Comparison of ENCODE assay signal across 7 cellular contexts in the genomic region with DNA sequence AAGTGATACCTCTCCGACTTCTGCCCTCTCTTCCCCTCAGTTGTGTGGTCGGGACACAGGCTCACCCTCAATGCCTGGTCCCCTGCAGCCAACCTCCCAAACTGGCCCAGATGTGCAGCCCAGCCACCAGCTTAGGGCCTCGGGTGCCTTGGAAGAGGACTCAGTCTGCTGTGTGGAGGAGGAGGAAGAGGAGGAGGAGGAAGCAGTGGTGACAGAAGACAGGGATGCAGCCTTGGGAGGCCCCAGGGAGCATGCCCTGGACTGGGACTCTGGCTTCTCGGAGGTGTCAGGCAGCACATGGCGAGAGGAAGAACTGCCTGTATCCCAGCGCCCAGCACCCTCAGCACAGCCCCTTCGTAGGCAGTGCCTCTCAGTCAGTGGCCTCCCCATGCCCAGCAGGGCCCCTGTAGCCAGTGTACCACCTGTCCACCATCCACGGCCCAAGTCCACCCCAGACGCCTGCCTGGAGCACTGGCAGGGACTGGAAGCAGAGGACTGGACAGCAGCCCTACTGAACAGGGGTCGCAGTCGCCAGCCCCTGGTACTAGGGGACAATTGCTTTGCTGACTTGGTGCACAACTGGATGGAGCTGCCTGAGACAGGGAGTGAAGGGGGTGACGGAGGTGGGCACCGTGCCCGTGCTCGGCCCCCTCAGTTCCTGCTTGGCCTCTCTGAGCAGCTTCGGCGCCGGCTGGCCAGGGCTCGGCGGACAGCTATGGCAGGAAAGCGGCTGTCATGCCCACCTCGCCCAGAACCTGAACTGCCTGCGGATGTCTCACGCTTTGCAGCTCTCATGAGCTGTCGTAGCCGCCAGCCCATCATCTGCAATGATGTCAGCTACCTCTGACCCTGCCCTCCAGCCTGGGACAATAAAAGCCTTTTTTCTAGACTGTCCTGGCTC. TPM values are rescaled to one million over a fixed set of nuclear protein-coding genes. Genes with fewer than 3 reads are reported as not detected.
DNase-seq lines count a peak whose midpoint lies in the region; ATAC-seq and TF ChIP-seq lines count a peak whose summit lies in the region.
"Had no signal": no experiment of that assay in that cellular context is flagged by ENCODE, and none has a peak within 500 bp of the region (broad histone marks: within the 10 kb centered on the region; RNA-seq: fewer than 3 reads in every experiment).

No MANE protein-coding gene starts in this region.

- TF ChIP-seq EP300 in transverse colon (IDR thresholded peaks at IDR 0.05; ENCODE audit: low read depth), result no peak

- H3K4me1 ChIP-seq in transverse colon, result peaks cover 0 to 30% (median 24%) of the 10 kb centered on the region in 4 donors

- in situ Hi-C loops in transverse colon (cut with MboI; ENCODE audit: low pct_ligation_motif_present in 1 of 4, low pct_unique_long_range_greater_than_20kb in 1 of 4, low sequenced_read_pairs in 3 of 4), result no loop called here

- intact Hi-C loops in Right ventricle myocardium superior (cut with DNase I), result loop anchor here (5.0 kb wide), 1 partner anchor 98 kb away; a partner anchor contains a TSS
- intact Hi-C loops in transverse colon (cut with DNase I; ENCODE audit: low total_unique reads), result no loop called here

- peaks cover 4% of the 10 kb centered on the region for H3K36me3 Mint-ChIP-seq in activated T-cell treated with anti-CD3 and anti-CD28 coated beads, Interleukin-2, amount 50 U/mL, for 24 hours (ENCODE audit: low read depth)

- no peak for DNase-seq in activated T-cell treated with anti-CD3 and anti-CD28 coated beads, Interleukin-2, amount 50 U/mL, for 24 hours
- DNase-seq in activated T-cell treated with anti-CD3 and anti-CD28 coated beads for 4 hours (no peak), Right ventricle myocardium superior (peak; percentile 51), transverse colon (no peak), HUDEP-2 (lab: John Stamatoyannopoulos, UW; ENCODE audit: unreplicated experiment in 76 of 76) (no peak), ureter (ENCODE audit: low spot score) (no peak)
- DNase-seq: COR-L47 had no signal

- TF ChIP-seq POLR2A in transverse colon (IDR thresholded peaks at IDR 0.05), result no peak

- H3K4me3 Mint-ChIP-seq in activated T-cell treated with anti-CD3 and anti-CD28 coated beads, Interleukin-2, amount 50 U/mL, for 24 hours, result peak overlapping the region; percentile 89

- H3K36me3 ChIP-seq in transverse colon, result no peaks in the 10 kb centered on the region

- peak overlapping the region; percentile 83 to 99 (median 94) for H3K27ac ChIP-seq in transverse colon

- no peaks in the 10 kb centered on the region for H3K9me3 Mint-ChIP-seq in activated T-cell treated with anti-CD3 and anti-CD28 coated beads, Interleukin-2, amount 50 U/mL, for 24 hours

- no peak for TF ChIP-seq CTCF in transverse colon (IDR thresholded peaks at IDR 0.05)

- 70% methylated on average over 24 of the region's 26 CpGs; no CpG with 5 or more reads in 1 of the 2 donors for WGBS in transverse colon (ENCODE audit: low coverage in 1 of 2), 2 donors

- ATAC-seq in Right ventricle myocardium superior (ENCODE audit: poor library complexity), result no peak

- no peaks in the 10 kb centered on the region for H3K9me3 ChIP-seq in transverse colon

- peak overlapping the region in 2 of 4 donors; percentile 75 to 85 for H3K4me3 ChIP-seq in transverse colon

- no peaks in the 10 kb centered on the region for H3K27me3 ChIP-seq in transverse colon

- H3K27ac Mint-ChIP-seq in activated T-cell treated with anti-CD3 and anti-CD28 coated beads, Interleukin-2, amount 50 U/mL, for 24 hours, result no peak overlapping the region

- peaks cover 2% of the 10 kb centered on the region for H3K27me3 Mint-ChIP-seq in activated T-cell treated with anti-CD3 and anti-CD28 coated beads, Interleukin-2, amount 50 U/mL, for 24 hours

- H3K4me1 Mint-ChIP-seq in activated T-cell treated with anti-CD3 and anti-CD28 coated beads, Interleukin-2, amount 50 U/mL, for 24 hours (ENCODE audit: low read depth), result peaks cover 53% of the 10 kb centered on the region

RNA-seq across cellular contexts. Expression of a gene that starts 1.3 kb away (rescaled TPM):
- 2.9 TPM for total RNA-seq in Right ventricle myocardium superior
- total RNA-seq in transverse colon, result 1 to 10 TPM in 2 of 4 donors, not detected in 2; 1.4 to 1.5 TPM
- 13.8 TPM for total RNA-seq in ureter

RNA-seq across cellular contexts. Expression of a gene that starts 4.7 kb away (rescaled TPM):
- total RNA-seq in Right ventricle myocardium superior, result not detected
- total RNA-seq in transverse colon, result not detected
- 0.62 TPM for total RNA-seq in ureter

RNA-seq across cellular contexts. Expression of a gene that starts 9.4 kb away (rescaled TPM):
- total RNA-seq in Right ventricle myocardium superior, result 19.7 TPM
- 100 to 1,000 TPM in 1 of 4 donors, 10 to 100 TPM in 3; 77.5 to 112 (median 94.0) TPM for total RNA-seq in transverse colon
- total RNA-seq in ureter, result 162 TPM

RNA-seq across cellular contexts. Expression of a gene that starts 18.0 kb away (rescaled TPM):
- total RNA-seq in Right ventricle myocardium superior (14.8 TPM), transverse colon (10 to 100 TPM; 20.5 to 40.7 (median 39.7) TPM), ureter (32.0 TPM)

RNA-seq across cellular contexts. Expression of a gene that starts 52.0 kb away (rescaled TPM):
- 1.7 TPM for total RNA-seq in Right ventricle myocardium superior
- total RNA-seq in transverse colon, result 1 to 10 TPM; 1.2 to 1.7 (median 1.6) TPM
- 2.0 TPM for total RNA-seq in ureter
